In the genomic region with DNA sequence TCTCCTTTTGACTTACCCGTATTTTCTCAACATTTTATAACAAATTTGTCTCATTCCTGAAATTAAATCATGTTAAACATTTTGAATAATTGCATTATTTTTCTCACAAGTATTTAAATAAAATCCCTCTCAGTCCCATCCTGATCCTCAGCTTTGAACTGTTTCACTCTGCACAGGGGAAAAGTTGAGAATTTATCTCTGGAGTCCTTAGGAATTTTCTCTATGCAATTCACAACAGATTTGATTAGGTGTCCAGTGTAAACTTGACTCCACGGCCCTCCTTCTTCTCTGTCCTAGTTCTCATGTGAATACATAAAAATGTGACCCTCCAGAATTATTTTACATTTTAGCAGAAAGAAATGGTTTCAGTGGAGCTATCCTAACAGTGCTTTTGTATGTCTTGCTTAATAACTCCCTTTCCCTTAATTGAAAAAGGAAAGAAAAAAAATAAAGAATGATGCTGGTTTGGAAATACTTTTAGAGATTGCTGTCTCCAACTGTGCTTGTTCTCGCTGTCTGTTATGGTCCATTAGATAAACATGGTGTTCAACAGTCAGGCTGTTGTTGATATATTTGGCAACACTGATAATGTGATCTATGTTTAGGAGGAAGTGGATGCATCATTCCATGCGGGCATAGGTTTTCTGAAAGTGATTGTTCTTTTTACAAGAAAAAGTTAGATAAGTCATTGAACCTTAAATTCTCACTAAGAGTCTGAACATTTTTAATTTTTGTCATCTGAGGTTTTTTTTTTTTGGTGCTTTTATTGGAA, we compare ENCODE assay signal across 9 cellular contexts.
DNase-seq lines count a peak whose midpoint lies in the region; ATAC-seq and TF ChIP-seq lines count a peak whose summit lies in the region.
"Had no signal": no experiment of that assay in that cellular context is flagged by ENCODE, and none has a peak within 500 bp of the region (broad histone marks: within the 10 kb centered on the region; RNA-seq: fewer than 3 reads in every experiment).

No MANE protein-coding gene starts in this region.

- H3K9ac ChIP-seq in mammary epithelial cell (ENCODE audit: insufficient read depth, low read length), result no peak overlapping the region

- POLR2A ChIA-PET in MCF 10A (lab: Yijun Ruan, JAX), result interaction anchor here (0.8 kb wide), 1 partner anchor 8 kb away, joined by 3 read pairs; no protein-coding TSS in a partner anchor

- no peaks in the 10 kb centered on the region for H4K20me1 ChIP-seq in mammary epithelial cell (ENCODE audit: insufficient read depth, low read length)

- intact Hi-C loops in MCF 10A (cut with micrococcal nuclease), result no loop called here
- intact Hi-C loops in mammary epithelial cell (cut with micrococcal nuclease), result no loop called here

- dilution Hi-C loops in mammary epithelial cell (cut with HindIII; ENCODE audit: low sequenced_read_pairs), result no loop called here

- H3K4me1 Mint-ChIP-seq in MCF 10A (ENCODE audit: insufficient read depth, unreplicated experiment) (peaks cover 38% of the 10 kb centered on the region), type B pancreatic cell (ENCODE audit: unreplicated experiment) (peaks cover 19% of the 10 kb centered on the region)

- no peaks in the 10 kb centered on the region for H3K27me3 ChIP-seq in mammary epithelial cell (ENCODE audit: insufficient read depth, low read length)

- peaks cover 7% of the 10 kb centered on the region for H3K9me3 Mint-ChIP-seq in MCF 10A (ENCODE audit: unreplicated experiment)
- peaks cover 25% of the 10 kb centered on the region for H3K9me3 Mint-ChIP-seq in type B pancreatic cell

- BruUV-seq in MCF 10A (replicated peaks; lab: Mats Ljungman, UMichigan), result no TSS peak
- no TSS peak for BruUV-seq in mammary epithelial cell (replicated peaks; lab: Mats Ljungman, UMichigan)

- H3K4me2 ChIP-seq in mammary epithelial cell (ENCODE audit: insufficient read depth, low read depth, low read length), result no peak overlapping the region

- H3K27ac ChIP-seq in mammary epithelial cell (ENCODE audit: insufficient read depth, low read depth, low read length), result no peak overlapping the region

- no peak overlapping the region for H2AFZ ChIP-seq in mammary epithelial cell (ENCODE audit: low read depth, low read length)

- H3K4me3 ChIP-seq in mammary epithelial cell (replicated peaks in 1 of 3; ENCODE audit: insufficient read depth in 1 of 3, low read depth in 2 of 3, low read length in 3 of 3), result no peak overlapping the region

- no peaks in the 10 kb centered on the region for H3K36me3 ChIP-seq in mammary epithelial cell (ENCODE audit: insufficient read depth, low read length)

- TF ChIP-seq CTCF in MCF 10A (IDR thresholded peaks at IDR 0.05; ENCODE audit: unreplicated experiment), result no peak
- TF ChIP-seq CTCF in mammary epithelial cell (conservative IDR thresholded peaks at IDR 0.05 in 1 of 2, IDR thresholded peaks at IDR 0.05 in 1 of 2; ENCODE audit: extremely low read depth in 1 of 2, insufficient read depth in 1 of 2, low read depth in 1 of 2, low read length in 2 of 2), result no peak
- no peak for TF ChIP-seq CTCF in type B pancreatic cell (conservative IDR thresholded peaks at IDR 0.05)

- no peak overlapping the region for H3K27ac Mint-ChIP-seq in MCF 10A (ENCODE audit: low read depth, unreplicated experiment)
- H3K27ac Mint-ChIP-seq in type B pancreatic cell, result no peak overlapping the region

- 95% methylated on average over 4 of the region's 4 CpGs for WGBS in mammary epithelial cell (ENCODE audit: low coverage, missing lambda C conversion rate)

- H3K4me1 ChIP-seq in mammary epithelial cell (ENCODE audit: insufficient read depth, low read length), result peaks cover 7% of the 10 kb centered on the region

- CTCF ChIA-PET in MCF 10A (lab: Yijun Ruan, JAX), result interaction anchor here (0.6 kb wide), 1 partner anchor 29 kb away, joined by 3 read pairs; no protein-coding TSS in a partner anchor
- CTCF ChIA-PET in mammary epithelial cell (lab: Charles Lee; ENCODE audit: low non-redundant PET), result no interaction called here

- in situ Hi-C loops in mammary epithelial cell (cut with MboI; ENCODE audit: low sequenced_read_pairs in 2 of 2), result no loop called here

- no peak overlapping the region for H3K4me3 Mint-ChIP-seq in MCF 10A (ENCODE audit: unreplicated experiment)
- H3K4me3 Mint-ChIP-seq in type B pancreatic cell, result peak overlapping the region; percentile 22

- no peaks in the 10 kb centered on the region for H3K36me3 Mint-ChIP-seq in MCF 10A (ENCODE audit: insufficient read depth, unreplicated experiment)
- no peaks in the 10 kb centered on the region for H3K36me3 Mint-ChIP-seq in type B pancreatic cell

- H3K79me2 ChIP-seq in mammary epithelial cell (ENCODE audit: insufficient read depth, low read length), result no peaks in the 10 kb centered on the region

- H3K27me3 Mint-ChIP-seq in MCF 10A (ENCODE audit: insufficient read depth, unreplicated experiment) (no peaks in the 10 kb centered on the region), type B pancreatic cell (no peaks in the 10 kb centered on the region)

- DNase-seq in MCF 10A (ENCODE audit: unreplicated experiment) (peak; percentile 45), mammary epithelial cell (no peak), brain pericyte (ENCODE audit: low read depth, low spot score) (peak; percentile 81), left lobe of liver (ENCODE audit: low spot score) (no peak), type B pancreatic cell (ENCODE audit: extremely low spot score, unreplicated experiment) (no peak), activated T-cell treated with anti-CD3 and anti-CD28 coated beads for 4 hours (no peak), epidermal melanocyte (ENCODE audit: insufficient read length, low spot score) (no peak)
- DNase-seq in stimulated activated CD4-positive, alpha-beta T cell treated with anti-CD3 and anti-CD28 coated beads, Interleukin-12 subunit alpha, Interleukin-12 subunit beta, amount 100 ng/mL, for 4 hours, result no peak
- DNase-seq: NCI-H2029 had no signal

- H3K9me3 ChIP-seq in mammary epithelial cell (replicated peaks; ENCODE audit: insufficient read depth, low read length), result no peaks in the 10 kb centered on the region

- peak; percentile 66 for ATAC-seq in left lobe of liver

Comparison
In these comparisons a context has a peak if more than half of its experiments do, and no peak if none do; other contexts are left out.
1. DNase-seq: peak in MCF 10A (single experiment) and brain pericyte (single experiment); none in mammary epithelial cell (single experiment), left lobe of liver (single experiment), type B pancreatic cell (single experiment), stimulated activated CD4-positive, alpha-beta T cell treated with anti-CD3 and anti-CD28 coated beads, Interleukin-12 subunit alpha, Interleukin-12 subunit beta, amount 100 ng/mL, for 4 hours (single experiment), activated T-cell treated with anti-CD3 and anti-CD28 coated beads for 4 hours (single experiment) and epidermal melanocyte (single experiment).